Comparison of ENCODE assay signal across 8 cellular contexts in genomic region chr9:132945186-132946130, GRCh38. TPM values are rescaled to one million over a fixed set of nuclear protein-coding genes. Genes with fewer than 3 reads are reported as not detected.
A peak's percentile ranks its signal among the peaks of the same experiment; 100 is the strongest.
DNase-seq lines count a peak whose midpoint lies in the region; ATAC-seq and TF ChIP-seq lines count a peak whose summit lies in the region.

No MANE protein-coding gene starts in this region.

- peaks cover 8% of the 10 kb centered on the region; the same call in 1 of the 2 replicates for H3K9me3 ChIP-seq in AG04450 (ENCODE audit: control insufficient read depth, insufficient read depth, low read length)
- H3K9me3 ChIP-seq in breast epithelium, result no peaks in the 10 kb centered on the region
- no peaks in the 10 kb centered on the region for H3K9me3 ChIP-seq in mucosa of stomach (ENCODE audit: control insufficient read depth, low read length)

- ATAC-seq in HG02884 (IDR thresholded peaks at IDR 0.05; ENCODE audit: unreplicated experiment), result peak; percentile 4
- ATAC-seq in HG02623 (IDR thresholded peaks at IDR 0.05; ENCODE audit: unreplicated experiment), result no peak

- H3K27ac ChIP-seq in AG04450 (ENCODE audit: low read depth, low read length), result peak overlapping the region; percentile 61
- peak overlapping the region; percentile 96 to 97 for H3K27ac ChIP-seq in breast epithelium

- no peak for DNase-seq in AG04450 (ENCODE audit: low read depth, low spot score)
- no peak for DNase-seq in breast epithelium (ENCODE audit: low spot score in 2 of 2)
- DNase-seq in GM03348 (ENCODE audit: low spot score), result no peak
- DNase-seq in activated effector memory CD4-positive, alpha-beta T cell treated with Interleukin-2 at 50 U/mL for 16 hours, result no peak
- DNase-seq in anterior cingulate cortex (lab: John Stamatoyannopoulos, UW), result no peak

- POLR2A ChIA-PET in AG04450 (lab: Yijun Ruan, JAX), result interaction anchor here (0.6 to 2.0 kb wide), 5 partner anchors 14 to 246 kb away, joined by 3 to 6 read pairs (median 3); no protein-coding TSS in a partner anchor

- H3K4me3 ChIP-seq in AG04450 (ENCODE audit: low read depth, low read length) (peak overlapping the region; percentile 65), breast epithelium (peak overlapping the region; percentile 80 to 100 (median 99)), mucosa of stomach (ENCODE audit: low read length) (peak overlapping the region; percentile 5)

- peak overlapping the region; percentile 86 for H3K9ac ChIP-seq in mucosa of stomach (ENCODE audit: low read length)

- H3K4me1 ChIP-seq in breast epithelium, result no peaks in the 10 kb centered on the region
- H3K4me1 ChIP-seq in mucosa of stomach (ENCODE audit: control insufficient read depth, insufficient read depth, low read length), result peaks cover 18% of the 10 kb centered on the region

- TF ChIP-seq CTCF in AG04450 (IDR thresholded peaks at IDR 0.05; ENCODE audit: low read depth, low read length) (no peak), breast epithelium (IDR thresholded peaks at IDR 0.05) (no peak)

- no peak for TF ChIP-seq POLR2A in breast epithelium (IDR thresholded peaks at IDR 0.05)

- H3K36me3 ChIP-seq in breast epithelium, result no peaks in the 10 kb centered on the region
- H3K36me3 ChIP-seq in mucosa of stomach (ENCODE audit: control insufficient read depth, insufficient read depth, low read length), result no peaks in the 10 kb centered on the region

- H3K27me3 ChIP-seq in AG04450 (ENCODE audit: control insufficient read depth, insufficient read depth, low read length) (no peaks in the 10 kb centered on the region), breast epithelium (no peaks in the 10 kb centered on the region), mucosa of stomach (ENCODE audit: control insufficient read depth, insufficient read depth, low read length) (no peaks in the 10 kb centered on the region)

- intact Hi-C loops in breast epithelium (cut with DNase I; ENCODE audit: low total_unique reads), result no loop called here

- CTCF ChIA-PET in AG04450 (lab: Charles Lee), result interaction anchor here (0.8 to 2.8 kb wide), 5 partner anchors 10 to 77 kb away, joined by 3 to 16 read pairs (median 3); no protein-coding TSS in a partner anchor

RNA-seq across cellular contexts. Expression of gene TSC1, which starts 1.0 kb away (rescaled TPM):
- 67.5 and 87.1 TPM in 2 replicates for polyA plus RNA-seq in AG04450 (2011; rRNA removed)
- 159 and 178 TPM in 2 replicates for polyA minus RNA-seq in AG04450 (2011; rRNA and poly(A)+ RNA removed)
- total RNA-seq in breast epithelium, result 10 to 100 TPM; 38.1 to 61.9 (median 48.2) TPM

RNA-seq across cellular contexts. Expression of gene GFI1B, which starts 33.0 kb away (rescaled TPM):
- 0.10 and 0.16 TPM in 2 replicates for polyA plus RNA-seq in AG04450 (2011; rRNA removed)
- not detected in 2 replicates for polyA minus RNA-seq in AG04450 (2011; rRNA and poly(A)+ RNA removed)
- total RNA-seq in breast epithelium, result not detected

Comparison
In these comparisons a context has a peak if more than half of its experiments do, and no peak if none do; other contexts are left out.
1. H3K4me3 ChIP-seq: peak in every context shown above with its lines; median percentile 99 in breast epithelium; 65 in AG04450; 5 in mucosa of stomach.